ENCODE assay signal across 1 cellular context in the genomic region with DNA sequence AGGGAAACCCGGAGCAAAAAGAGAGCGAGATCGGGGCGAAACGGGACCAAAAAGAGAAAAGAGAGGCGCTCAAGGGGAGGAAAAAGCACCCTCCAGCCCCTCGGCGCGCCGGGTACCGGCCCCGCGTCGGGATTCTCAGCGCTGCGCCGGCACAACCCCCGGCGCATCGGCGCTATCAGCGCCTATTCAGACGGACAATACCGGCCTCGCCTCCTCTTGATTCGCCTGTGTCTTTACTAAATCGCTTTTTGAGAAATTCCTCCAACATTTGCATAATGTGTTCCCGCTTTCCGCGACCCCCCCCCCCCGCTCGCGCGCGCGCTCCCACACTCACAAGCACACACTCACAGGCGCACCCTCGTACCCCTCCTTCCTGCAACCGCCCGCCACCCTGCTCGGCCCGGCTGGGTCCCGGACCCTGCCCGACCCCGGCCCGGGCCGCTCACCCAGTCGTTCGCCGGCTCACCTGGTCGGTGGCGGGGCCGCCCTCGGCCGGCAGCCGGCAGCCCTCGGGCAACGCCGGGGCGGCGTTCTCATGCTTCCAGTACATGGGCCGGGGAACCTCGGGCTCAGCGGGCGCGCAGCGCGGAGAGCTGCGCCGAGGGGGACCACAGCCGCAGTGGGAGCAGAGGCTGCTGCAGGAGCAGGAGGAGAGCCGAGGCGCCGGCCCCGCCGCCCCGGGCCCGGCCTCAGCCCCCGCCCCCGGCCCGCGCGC.
TF ChIP-seq lines count a peak whose summit lies in the region.

No MANE protein-coding gene starts in this region.

TF ChIP-seq in K562, 482 proteins besides CTCF, POLR2A, EP300 and RAD21:
- TF ChIP-seq, protein P1, sequence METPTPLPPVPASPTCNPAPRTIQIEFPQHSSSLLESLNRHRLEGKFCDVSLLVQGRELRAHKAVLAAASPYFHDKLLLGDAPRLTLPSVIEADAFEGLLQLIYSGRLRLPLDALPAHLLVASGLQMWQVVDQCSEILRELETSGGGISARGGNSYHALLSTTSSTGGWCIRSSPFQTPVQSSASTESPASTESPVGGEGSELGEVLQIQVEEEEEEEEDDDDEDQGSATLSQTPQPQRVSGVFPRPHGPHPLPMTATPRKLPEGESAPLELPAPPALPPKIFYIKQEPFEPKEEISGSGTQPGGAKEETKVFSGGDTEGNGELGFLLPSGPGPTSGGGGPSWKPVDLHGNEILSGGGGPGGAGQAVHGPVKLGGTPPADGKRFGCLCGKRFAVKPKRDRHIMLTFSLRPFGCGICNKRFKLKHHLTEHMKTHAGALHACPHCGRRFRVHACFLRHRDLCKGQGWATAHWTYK (CRISPR knock-in tag; IDR thresholded peaks at IDR 0.05) = no peak
- TF ChIP-seq NRF1 (conservative IDR thresholded peaks at IDR 0.05 in 1 of 2, IDR thresholded peaks at IDR 0.05 in 1 of 2) = peak; percentile 40 to 57; a peak in 2 of 4 replicates
- TF ChIP-seq, protein P2, sequence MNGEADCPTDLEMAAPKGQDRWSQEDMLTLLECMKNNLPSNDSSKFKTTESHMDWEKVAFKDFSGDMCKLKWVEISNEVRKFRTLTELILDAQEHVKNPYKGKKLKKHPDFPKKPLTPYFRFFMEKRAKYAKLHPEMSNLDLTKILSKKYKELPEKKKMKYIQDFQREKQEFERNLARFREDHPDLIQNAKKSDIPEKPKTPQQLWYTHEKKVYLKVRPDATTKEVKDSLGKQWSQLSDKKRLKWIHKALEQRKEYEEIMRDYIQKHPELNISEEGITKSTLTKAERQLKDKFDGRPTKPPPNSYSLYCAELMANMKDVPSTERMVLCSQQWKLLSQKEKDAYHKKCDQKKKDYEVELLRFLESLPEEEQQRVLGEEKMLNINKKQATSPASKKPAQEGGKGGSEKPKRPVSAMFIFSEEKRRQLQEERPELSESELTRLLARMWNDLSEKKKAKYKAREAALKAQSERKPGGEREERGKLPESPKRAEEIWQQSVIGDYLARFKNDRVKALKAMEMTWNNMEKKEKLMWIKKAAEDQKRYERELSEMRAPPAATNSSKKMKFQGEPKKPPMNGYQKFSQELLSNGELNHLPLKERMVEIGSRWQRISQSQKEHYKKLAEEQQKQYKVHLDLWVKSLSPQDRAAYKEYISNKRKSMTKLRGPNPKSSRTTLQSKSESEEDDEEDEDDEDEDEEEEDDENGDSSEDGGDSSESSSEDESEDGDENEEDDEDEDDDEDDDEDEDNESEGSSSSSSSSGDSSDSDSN (IDR thresholded peaks at IDR 0.05; ENCODE audit: borderline replicate concordance in 1 of 2, low read depth in 2 of 2, low read length in 2 of 2) = 0 out of 4 replicates have a peak, but pooled peaks of 1 of the 2 experiments have one; percentile 37
- 0 out of 2 replicates have a peak, but pooled peaks have one; percentile 37 for TF ChIP-seq NCOA6 (IDR thresholded peaks at IDR 0.05)
- TF ChIP-seq, protein P3, sequence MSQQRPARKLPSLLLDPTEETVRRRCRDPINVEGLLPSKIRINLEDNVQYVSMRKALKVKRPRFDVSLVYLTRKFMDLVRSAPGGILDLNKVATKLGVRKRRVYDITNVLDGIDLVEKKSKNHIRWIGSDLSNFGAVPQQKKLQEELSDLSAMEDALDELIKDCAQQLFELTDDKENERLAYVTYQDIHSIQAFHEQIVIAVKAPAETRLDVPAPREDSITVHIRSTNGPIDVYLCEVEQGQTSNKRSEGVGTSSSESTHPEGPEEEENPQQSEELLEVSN (IDR thresholded peaks at IDR 0.05; ENCODE audit: borderline replicate concordance in 1 of 2, extremely low read depth in 1 of 2, insufficient read depth in 1 of 2, insufficient read length in 1 of 2, low read depth in 1 of 2, low read length in 1 of 2, poor library complexity in 1 of 2, severe bottlenecking in 1 of 2) = peak in 1 of 2 experiments; percentile 11
- TF ChIP-seq HNRNPLL (IDR thresholded peaks at IDR 0.05; ENCODE audit: low read depth, low read length, poor library complexity, severe bottlenecking) = peak; percentile 37
- TF ChIP-seq WHSC1 (IDR thresholded peaks at IDR 0.05; ENCODE audit: low read length) = no peak
- peak; percentile 60; the same call in 1 of the 2 replicates for TF ChIP-seq ZBTB7A (IDR thresholded peaks at IDR 0.05; ENCODE audit: borderline replicate concordance, control insufficient read depth, low read depth, low read length)
- TF ChIP-seq CXXC5 (CRISPR knock-in tag; IDR thresholded peaks at IDR 0.05) = peak; percentile 28; the same call in 1 of the 2 replicates
- TF ChIP-seq TEAD4 (IDR thresholded peaks at IDR 0.05; ENCODE audit: low read length) = no peak
- no peak for TF ChIP-seq TEAD4 (CRISPR knock-in tag; IDR thresholded peaks at IDR 0.05; ENCODE audit: borderline replicate concordance)
- no peak for TF ChIP-seq ZNF586 (CRISPR knock-in tag; conservative IDR thresholded peaks at IDR 0.05)
- no peak for TF ChIP-seq STAG1 (CRISPR knock-in tag; IDR thresholded peaks at IDR 0.05; ENCODE audit: borderline replicate concordance)
- TF ChIP-seq, protein P4, sequence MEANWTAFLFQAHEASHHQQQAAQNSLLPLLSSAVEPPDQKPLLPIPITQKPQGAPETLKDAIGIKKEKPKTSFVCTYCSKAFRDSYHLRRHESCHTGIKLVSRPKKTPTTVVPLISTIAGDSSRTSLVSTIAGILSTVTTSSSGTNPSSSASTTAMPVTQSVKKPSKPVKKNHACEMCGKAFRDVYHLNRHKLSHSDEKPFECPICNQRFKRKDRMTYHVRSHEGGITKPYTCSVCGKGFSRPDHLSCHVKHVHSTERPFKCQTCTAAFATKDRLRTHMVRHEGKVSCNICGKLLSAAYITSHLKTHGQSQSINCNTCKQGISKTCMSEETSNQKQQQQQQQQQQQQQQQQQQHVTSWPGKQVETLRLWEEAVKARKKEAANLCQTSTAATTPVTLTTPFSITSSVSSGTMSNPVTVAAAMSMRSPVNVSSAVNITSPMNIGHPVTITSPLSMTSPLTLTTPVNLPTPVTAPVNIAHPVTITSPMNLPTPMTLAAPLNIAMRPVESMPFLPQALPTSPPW (CRISPR knock-in tag; IDR thresholded peaks at IDR 0.05) = peak; percentile 43
- TF ChIP-seq CREB1 (IDR thresholded peaks at IDR 0.05) = 0 out of 2 replicates have a peak, but pooled peaks have one; percentile 21
- no peak for TF ChIP-seq CREB1 (CRISPR knock-in tag; IDR thresholded peaks at IDR 0.05)
- 0 out of 2 replicates have a peak, but pooled peaks have one; percentile 28 for TF ChIP-seq RBFOX2 (IDR thresholded peaks at IDR 0.05; ENCODE audit: low read depth, low read length)
- TF ChIP-seq EZH2 (IDR thresholded peaks at IDR 0.05; ENCODE audit: borderline replicate concordance, low read depth, low read length) = peak; percentile 90
- TF ChIP-seq, protein P5, sequence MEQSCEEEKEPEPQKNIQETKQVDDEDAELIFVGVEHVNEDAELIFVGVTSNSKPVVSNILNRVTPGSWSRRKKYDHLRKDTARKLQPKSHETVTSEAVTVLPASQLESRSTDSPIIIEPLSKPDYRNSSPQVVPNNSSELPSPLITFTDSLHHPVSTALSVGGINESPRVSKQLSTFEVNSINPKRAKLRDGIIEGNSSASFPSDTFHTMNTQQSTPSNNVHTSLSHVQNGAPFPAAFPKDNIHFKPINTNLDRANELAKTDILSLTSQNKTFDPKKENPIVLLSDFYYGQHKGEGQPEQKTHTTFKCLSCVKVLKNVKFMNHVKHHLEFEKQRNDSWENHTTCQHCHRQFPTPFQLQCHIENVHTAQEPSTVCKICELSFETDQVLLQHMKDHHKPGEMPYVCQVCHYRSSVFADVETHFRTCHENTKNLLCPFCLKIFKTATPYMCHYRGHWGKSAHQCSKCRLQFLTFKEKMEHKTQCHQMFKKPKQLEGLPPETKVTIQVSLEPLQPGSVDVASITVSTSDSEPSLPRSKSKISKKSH (CRISPR knock-in tag; IDR thresholded peaks at IDR 0.05) = no peak
